ENCODE assay signal across 12 cellular contexts in the genomic region with DNA sequence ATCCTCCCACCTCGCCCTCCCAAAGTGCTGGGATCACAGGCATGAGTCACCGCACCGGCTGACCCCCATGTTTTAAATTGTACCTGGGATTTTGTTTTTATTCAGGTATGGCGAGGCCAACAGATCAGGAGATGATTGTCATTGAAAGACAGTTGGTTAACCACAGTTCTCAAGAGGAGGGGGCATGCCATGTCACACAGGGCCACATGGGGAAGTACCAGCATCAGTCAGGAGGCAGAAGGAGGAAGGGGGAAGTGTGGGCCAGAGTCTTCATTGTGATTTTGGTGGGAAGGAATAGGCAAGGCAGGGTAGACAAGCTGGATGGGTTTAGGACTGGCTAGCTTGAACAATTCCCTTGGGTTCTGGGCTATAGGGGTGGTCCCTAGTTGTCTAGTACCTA. TPM values are rescaled to one million over a fixed set of nuclear protein-coding genes. Genes with fewer than 3 reads are reported as not detected.
DNase-seq lines count a peak whose midpoint lies in the region; ATAC-seq and TF ChIP-seq lines count a peak whose summit lies in the region.
"Had no signal": no experiment of that assay in that cellular context is flagged by ENCODE, and none has a peak within 500 bp of the region (broad histone marks: within the 10 kb centered on the region; RNA-seq: fewer than 3 reads in every experiment).

No MANE protein-coding gene starts in this region.

- intact Hi-C loops in aorta (cut with DNase I) = no loop called here

- no peaks in the 10 kb centered on the region for H3K9me3 ChIP-seq in aorta (ENCODE audit: control insufficient read depth, low read length)

- H3K27ac Mint-ChIP-seq in glutamatergic neuron (ENCODE audit: unreplicated experiment) = no peak overlapping the region

- 67 to 77% methylated on average over 4 of the region's 4 CpGs for WGBS in aorta, 2 donors

- H3K4me1 Mint-ChIP-seq in glutamatergic neuron (ENCODE audit: low read depth, unreplicated experiment) = peaks cover 7% of the 10 kb centered on the region

- peaks cover 5% of the 10 kb centered on the region for H3K9me3 Mint-ChIP-seq in glutamatergic neuron (ENCODE audit: unreplicated experiment)

- peak; percentile 38 for ATAC-seq in aorta (ENCODE audit: low FRiP score)
- no peak for ATAC-seq in GM19035 (IDR thresholded peaks at IDR 0.05; ENCODE audit: unreplicated experiment)
- ATAC-seq in GM19395 (IDR thresholded peaks at IDR 0.05; ENCODE audit: unreplicated experiment) = no peak
- ATAC-seq: Panc1 had no signal

- no peaks in the 10 kb centered on the region for H3K36me3 Mint-ChIP-seq in glutamatergic neuron (ENCODE audit: unreplicated experiment)

- no peaks in the 10 kb centered on the region for H3K36me3 ChIP-seq in aorta (ENCODE audit: control insufficient read depth in 1 of 2, insufficient read depth in 2 of 2, low read length in 1 of 2)

- no peaks in the 10 kb centered on the region for H3K27me3 ChIP-seq in aorta (ENCODE audit: control insufficient read depth in 1 of 2, insufficient read depth in 2 of 2, low read length in 1 of 2)

- H3K4me3 ChIP-seq in aorta (ENCODE audit: low read length in 2 of 2) = no peak overlapping the region

- H3K4me3 Mint-ChIP-seq in glutamatergic neuron (ENCODE audit: unreplicated experiment) = peak overlapping the region; percentile 8

- no peak for TF ChIP-seq CTCF in glutamatergic neuron (IDR thresholded peaks at IDR 0.05; ENCODE audit: partially characterized antibody, unreplicated experiment)

- no peaks in the 10 kb centered on the region for H3K4me1 ChIP-seq in aorta (ENCODE audit: control insufficient read depth in 1 of 2, insufficient read depth in 2 of 2, low read length in 2 of 2)

- peak; percentile 31 for DNase-seq in stimulated activated CD4-positive, alpha-beta T cell treated with anti-CD3 and anti-CD28 coated beads, Interleukin-4, amount 100 ng/mL, for 24 hours
- DNase-seq in stimulated activated CD4-positive, alpha-beta T cell treated with anti-CD3 and anti-CD28 coated beads, Interleukin-2, amount 100 ng/mL, for 48 hours = no peak
- peak; percentile 73 for DNase-seq in SKM-1 (lab: John Stamatoyannopoulos, UW; ENCODE audit: unreplicated experiment)
- DNase-seq in glutamatergic neuron = no peak
- DNase-seq in aorta = peak; percentile 39 to 63
- DNase-seq in HCEC 1CT = no peak
- DNase-seq: activated CD4-positive, CD25-positive, alpha-beta regulatory T cell treated with anti-CD3 and anti-CD28 coated beads, Interleukin-2, amount 50 U/mL, for 72 hours; small intestine had no signal

- peaks cover 2% of the 10 kb centered on the region for H3K27me3 Mint-ChIP-seq in glutamatergic neuron (ENCODE audit: unreplicated experiment)

- no peak overlapping the region for H3K27ac ChIP-seq in aorta (ENCODE audit: low read depth in 1 of 2, low read length in 2 of 2)

RNA-seq across cellular contexts. Expression of gene MMP9, which starts 9.9 kb away (rescaled TPM):
- total RNA-seq in glutamatergic neuron (ENCODE audit: unreplicated experiment) (0.17 TPM), aorta (1 to 10 TPM; 5.1 to 6.0 TPM)
- polyA plus RNA-seq in aorta = 1 to 10 TPM in 1 of 2 donors, under 1 TPM in 1; 0.15 to 3.1 TPM
- total RNA-seq: endothelial cell of umbilical vein had no signal
- polyA plus RNA-seq: endothelial cell of umbilical vein had no signal

RNA-seq across cellular contexts. Expression of gene ZNF335, which starts 26.8 kb away (rescaled TPM):
- 23.1 TPM for total RNA-seq in glutamatergic neuron (ENCODE audit: unreplicated experiment)
- 10 to 100 TPM; 18.4 to 22.7 TPM for total RNA-seq in aorta
- polyA plus RNA-seq in aorta = 10 to 100 TPM in 1 of 2 donors, 1 to 10 TPM in 1; 2.8 to 31.4 TPM

RNA-seq across cellular contexts. Expression of gene SLC12A5, which starts 30.3 kb away (rescaled TPM):
- 10.4 TPM for total RNA-seq in glutamatergic neuron (ENCODE audit: unreplicated experiment)
- total RNA-seq in aorta = 1 to 10 TPM in 1 of 2 donors, under 1 TPM in 1; 0.94 to 2.4 TPM
- polyA plus RNA-seq in aorta = not detected

Comparison
In these comparisons a context has a peak if more than half of its experiments do, and no peak if none do; other contexts are left out.
1. DNase-seq: peak in stimulated activated CD4-positive, alpha-beta T cell treated with anti-CD3 and anti-CD28 coated beads, Interleukin-4, amount 100 ng/mL, for 24 hours (single experiment), SKM-1 (single experiment) and aorta (2 of 2); none in stimulated activated CD4-positive, alpha-beta T cell treated with anti-CD3 and anti-CD28 coated beads, Interleukin-2, amount 100 ng/mL, for 48 hours (0 of 2), glutamatergic neuron (single experiment) and HCEC 1CT (single experiment).